16 cellular contexts compared by ENCODE assay signal in genomic region chr5:111135946-111136345, GRCh38. TPM values are rescaled to one million over a fixed set of nuclear protein-coding genes. Genes with fewer than 3 reads are reported as not detected.
DNase-seq lines count a peak whose midpoint lies in the region; ATAC-seq lines count a peak whose summit lies in the region.
"Had no signal": no experiment of that assay in that cellular context is flagged by ENCODE, and none has a peak within 500 bp of the region (broad histone marks: within the 10 kb centered on the region; RNA-seq: fewer than 3 reads in every experiment).

No MANE protein-coding gene starts in this region.

- ATAC-seq in esophagus mucosa = peak; percentile 94
- ATAC-seq: activated naive CD4-positive, alpha-beta T cell treated with anti-CD3 and anti-CD28 coated beads, Interleukin-2, amount 50 U/mL, for 72 hours; gastrocnemius medialis had no signal

- DNase-seq in H4 (ENCODE audit: low spot score) (peak; percentile 45), RPMI7951 (ENCODE audit: low read depth) (peak; percentile 90), superior temporal gyrus (ENCODE audit: extremely low spot score) (peak; percentile 37), pons (ENCODE audit: low spot score) (no peak), DMS 273 (lab: John Stamatoyannopoulos, UW; ENCODE audit: unreplicated experiment) (no peak), NCI-H774 (lab: John Stamatoyannopoulos, UW) (no peak)
- DNase-seq: Caco-2, cortex of kidney, gastrocnemius medialis, H7, kidney, NCI-H1417 treated with DMSO at 0.1 percent for 48 hours, NCI-H524 treated with DMSO at 0.1 percent for 48 hours, Right ventricle myocardium superior had no signal

RNA-seq across cellular contexts. Expression of gene WDR36, which starts 43.8 kb away (rescaled TPM):
- total RNA-seq in H4 (2014; rRNA removed; shearing (Covaris generic)) = 41.3 and 44.5 TPM in 2 replicates
- 27.4 and 32.8 TPM in 2 replicates for total RNA-seq in RPMI7951 (2014; rRNA removed; shearing (Covaris generic))
- 23.1 TPM for total RNA-seq in esophagus mucosa

Comparison
In these comparisons a context has a peak if more than half of its experiments do, and no peak if none do; other contexts are left out.
1. DNase-seq: peak in H4 (single experiment), RPMI7951 (single experiment) and superior temporal gyrus (single experiment); none in pons (single experiment), DMS 273 (single experiment) and NCI-H774 (single experiment).